11 cellular contexts compared by ENCODE assay signal in the genomic region with DNA sequence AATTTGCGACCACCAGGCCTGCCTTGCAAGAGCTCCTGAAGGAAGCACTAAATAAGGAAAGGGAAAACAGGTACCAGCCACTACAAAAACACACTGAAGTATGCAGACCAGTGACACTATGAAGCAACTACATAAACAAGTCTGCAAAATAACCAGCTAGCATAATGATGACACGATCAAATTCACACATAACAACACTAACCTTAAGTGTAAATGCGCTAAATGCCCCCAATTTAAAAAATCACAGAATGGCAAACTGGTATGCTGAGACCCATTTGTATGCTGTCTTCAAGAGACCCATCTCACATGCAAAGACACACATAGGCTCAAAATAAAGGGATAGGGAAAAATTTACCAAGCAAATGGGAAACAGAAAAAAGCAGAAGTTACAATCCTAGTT. TPM values are rescaled to one million over a fixed set of nuclear protein-coding genes. Genes with fewer than 3 reads are reported as not detected.
DNase-seq lines count a peak whose midpoint lies in the region; ATAC-seq and TF ChIP-seq lines count a peak whose summit lies in the region.
"Not testable (repeated sequence)": the region's sequence is repeated elsewhere in the genome, so short reads cannot be mapped to it uniquely, and the experiment has no call there.
"Had no signal": no experiment of that assay in that cellular context is flagged by ENCODE, and none has a peak within 500 bp of the region (broad histone marks: within the 10 kb centered on the region; RNA-seq: fewer than 3 reads in every experiment).

No MANE protein-coding gene starts in this region.

- not testable (repeated sequence) for H3K27me3 ChIP-seq in CD4-positive, alpha-beta T cell (ENCODE audit: control insufficient read depth, insufficient read depth, low read length)

- H3K4me1 Mint-ChIP-seq in CD4-positive, alpha-beta T cell (ENCODE audit: low read depth): peaks cover 68% of the 10 kb centered on the region
- peaks cover 38% of the 10 kb centered on the region for H3K4me1 Mint-ChIP-seq in T-helper 1 cell treated with Interleukin-12 subunit alpha and Interleukin-12 subunit beta and Interleukin-4 antibody, amounts not matched to agents 30 μg/mL and 1 μg/mL, for 36 hours (ENCODE audit: low read depth)
- peaks cover 60% of the 10 kb centered on the region for H3K4me1 Mint-ChIP-seq in activated CD4-positive, alpha-beta memory T cell treated with anti-CD3 and anti-CD28 coated beads, Interleukin-2, amount 10 ng/mL, durations not matched to agents 7 days and 5 days
- peaks cover 53% of the 10 kb centered on the region for H3K4me1 Mint-ChIP-seq in activated T-helper 17 cell treated with anti-CD3 and anti-CD28 coated beads, Interleukin-2, amount 50 U/mL, for 72 hours
- peaks cover 37% of the 10 kb centered on the region for H3K4me1 Mint-ChIP-seq in activated naive CD8-positive, alpha-beta T cell treated with anti-CD3 and anti-CD28 coated beads, Interleukin-2, amount 10 ng/mL, durations not matched to agents 7 days and 5 days
- peaks cover 46 to 47% of the 10 kb centered on the region in 2 donors for H3K4me1 Mint-ChIP-seq in immature natural killer cell
- H3K4me1 Mint-ChIP-seq in stimulated activated memory B cell treated with anti-CD40 and anti-IgM and Interleukin-4, amounts not matched to agents 10 μg/mL and 1 μg/mL and 100 μg/mL, for 72 hours: peaks cover 46% of the 10 kb centered on the region

- not testable (repeated sequence) for DNase-seq in CD4-positive, alpha-beta T cell; activated CD4-positive, alpha-beta memory T cell treated with anti-CD3 and anti-CD28 coated beads, Interleukin-2, amount 10 ng/mL, durations not matched to agents 7 days and 5 days; activated naive CD8-positive, alpha-beta T cell treated with anti-CD3 and anti-CD28 coated beads, Interleukin-2, amount 10 ng/mL, durations not matched to agents 7 days and 5 days; immature natural killer cell

- not testable (repeated sequence) for H3K9me3 Mint-ChIP-seq in CD4-positive, alpha-beta T cell; activated T-helper 17 cell treated with anti-CD3 and anti-CD28 coated beads, Interleukin-2, amount 50 U/mL, for 72 hours; stimulated activated memory B cell treated with anti-CD40 and anti-IgM and Interleukin-4, amounts not matched to agents 10 μg/mL and 1 μg/mL and 100 μg/mL, for 72 hours
- peaks cover 30% of the 10 kb centered on the region for H3K9me3 Mint-ChIP-seq in T-helper 1 cell treated with Interleukin-12 subunit alpha and Interleukin-12 subunit beta and Interleukin-4 antibody, amounts not matched to agents 30 μg/mL and 1 μg/mL, for 36 hours
- peaks cover 12% of the 10 kb centered on the region for H3K9me3 Mint-ChIP-seq in activated CD4-positive, alpha-beta memory T cell treated with anti-CD3 and anti-CD28 coated beads, Interleukin-2, amount 10 ng/mL, durations not matched to agents 7 days and 5 days
- peaks cover 14% of the 10 kb centered on the region for H3K9me3 Mint-ChIP-seq in activated naive CD8-positive, alpha-beta T cell treated with anti-CD3 and anti-CD28 coated beads, Interleukin-2, amount 10 ng/mL, durations not matched to agents 7 days and 5 days
- peaks cover 2 to 13% (median 7%) of the 10 kb centered on the region in 6 donors for H3K9me3 Mint-ChIP-seq in immature natural killer cell

- CTCF ChIA-PET in CD4-positive, alpha-beta T cell (lab: Charles Lee): interaction anchor here (0.9 to 1.9 kb wide), 4 partner anchors 20 to 47 kb away, joined by 4 to 6 read pairs (median 6); partner anchors contain the start of gene CD84
- CTCF ChIA-PET in activated CD4-positive, alpha-beta memory T cell treated with anti-CD3 and anti-CD28 coated beads, Interleukin-2, amount 10 ng/mL, durations not matched to agents 7 days and 5 days (lab: Charles Lee): interaction anchor here (0.9 to 3.6 kb wide), 8 partner anchors 9 to 130 kb away, joined by 3 to 14 read pairs (median 4); no protein-coding TSS in a partner anchor

- not testable (repeated sequence) for TF ChIP-seq CTCF in CD4-positive, alpha-beta T cell (IDR thresholded peaks at IDR 0.05)

- peak overlapping the region; percentile 70 for H3K4me3 Mint-ChIP-seq in CD4-positive, alpha-beta T cell
- peak overlapping the region; percentile 56 for H3K4me3 Mint-ChIP-seq in T-helper 1 cell treated with Interleukin-12 subunit alpha and Interleukin-12 subunit beta and Interleukin-4 antibody, amounts not matched to agents 30 μg/mL and 1 μg/mL, for 36 hours
- H3K4me3 Mint-ChIP-seq in activated CD4-positive, alpha-beta memory T cell treated with anti-CD3 and anti-CD28 coated beads, Interleukin-2, amount 10 ng/mL, durations not matched to agents 7 days and 5 days: peak overlapping the region; percentile 66
- H3K4me3 Mint-ChIP-seq in activated T-helper 17 cell treated with anti-CD3 and anti-CD28 coated beads, Interleukin-2, amount 50 U/mL, for 72 hours: peak overlapping the region; percentile 93
- peak overlapping the region; percentile 62 for H3K4me3 Mint-ChIP-seq in activated naive CD8-positive, alpha-beta T cell treated with anti-CD3 and anti-CD28 coated beads, Interleukin-2, amount 10 ng/mL, durations not matched to agents 7 days and 5 days
- H3K4me3 Mint-ChIP-seq in immature natural killer cell: peak overlapping the region; percentile 11 to 79 (median 62)
- H3K4me3 Mint-ChIP-seq in stimulated activated memory B cell treated with anti-CD40 and anti-IgM and Interleukin-4, amounts not matched to agents 10 μg/mL and 1 μg/mL and 100 μg/mL, for 72 hours: not testable (repeated sequence)

- not testable (repeated sequence) for H3K27ac ChIP-seq in CD4-positive, alpha-beta T cell (ENCODE audit: low read depth, low read length)
- H3K27ac ChIP-seq in KOPT-K1 (ENCODE audit: low read depth, low read length, poor library complexity, severe bottlenecking): peak overlapping the region; percentile 48

- not testable (repeated sequence) for H3K27me3 Mint-ChIP-seq in CD4-positive, alpha-beta T cell; T-helper 1 cell treated with Interleukin-12 subunit alpha and Interleukin-12 subunit beta and Interleukin-4 antibody, amounts not matched to agents 30 μg/mL and 1 μg/mL, for 36 hours (ENCODE audit: low read depth); activated CD4-positive, alpha-beta memory T cell treated with anti-CD3 and anti-CD28 coated beads, Interleukin-2, amount 10 ng/mL, durations not matched to agents 7 days and 5 days; activated T-helper 17 cell treated with anti-CD3 and anti-CD28 coated beads, Interleukin-2, amount 50 U/mL, for 72 hours; activated naive CD8-positive, alpha-beta T cell treated with anti-CD3 and anti-CD28 coated beads, Interleukin-2, amount 10 ng/mL, durations not matched to agents 7 days and 5 days; immature natural killer cell (ENCODE audit: low read depth in 3 of 3); stimulated activated memory B cell treated with anti-CD40 and anti-IgM and Interleukin-4, amounts not matched to agents 10 μg/mL and 1 μg/mL and 100 μg/mL, for 72 hours

- H3K36me3 ChIP-seq in KOPT-K1 (ENCODE audit: insufficient read depth, low read length): peaks cover 19% of the 10 kb centered on the region

- POLR2A ChIA-PET in CD4-positive, alpha-beta T cell (lab: Charles Lee): interaction anchor here (1.5 to 12.1 kb wide), 3 partner anchors 9 to 19 kb away, joined by 4 to 189 read pairs (median 12); partner anchors contain the start of gene CD84
- POLR2A ChIA-PET in activated CD4-positive, alpha-beta memory T cell treated with anti-CD3 and anti-CD28 coated beads, Interleukin-2, amount 10 ng/mL, durations not matched to agents 7 days and 5 days (lab: Charles Lee): interaction anchor here (0.5 to 16.8 kb wide), 9 partner anchors 9 to 269 kb away, joined by 3 to 203 read pairs (median 4); partner anchors contain the start of genes CD84 and SLAMF6
- POLR2A ChIA-PET in activated naive CD8-positive, alpha-beta T cell treated with anti-CD3 and anti-CD28 coated beads, Interleukin-2, amount 10 ng/mL, durations not matched to agents 7 days and 5 days (lab: Charles Lee): interaction anchor here (1.3 to 2.0 kb wide), 3 partner anchors 9 to 19 kb away, joined by 3 to 5 read pairs (median 5); no protein-coding TSS in a partner anchor

- H3K9me3 ChIP-seq in CD4-positive, alpha-beta T cell (ENCODE audit: control insufficient read depth, low read length): not testable (repeated sequence)
- H3K9me3 ChIP-seq in KOPT-K1 (ENCODE audit: insufficient read depth, low read length, poor library complexity, severe bottlenecking): peaks cover 20% of the 10 kb centered on the region

- H3K27ac Mint-ChIP-seq in CD4-positive, alpha-beta T cell: peak overlapping the region; percentile 83
- H3K27ac Mint-ChIP-seq in T-helper 1 cell treated with Interleukin-12 subunit alpha and Interleukin-12 subunit beta and Interleukin-4 antibody, amounts not matched to agents 30 μg/mL and 1 μg/mL, for 36 hours: peak overlapping the region; percentile 4
- H3K27ac Mint-ChIP-seq in activated CD4-positive, alpha-beta memory T cell treated with anti-CD3 and anti-CD28 coated beads, Interleukin-2, amount 10 ng/mL, durations not matched to agents 7 days and 5 days: peak overlapping the region; percentile 80
- peak overlapping the region; percentile 92 for H3K27ac Mint-ChIP-seq in activated T-helper 17 cell treated with anti-CD3 and anti-CD28 coated beads, Interleukin-2, amount 50 U/mL, for 72 hours
- peak overlapping the region; percentile 80 for H3K27ac Mint-ChIP-seq in activated naive CD8-positive, alpha-beta T cell treated with anti-CD3 and anti-CD28 coated beads, Interleukin-2, amount 10 ng/mL, durations not matched to agents 7 days and 5 days
- peak overlapping the region; percentile 64 to 90 (median 80) for H3K27ac Mint-ChIP-seq in immature natural killer cell
- peak overlapping the region; percentile 62 for H3K27ac Mint-ChIP-seq in stimulated activated memory B cell treated with anti-CD40 and anti-IgM and Interleukin-4, amounts not matched to agents 10 μg/mL and 1 μg/mL and 100 μg/mL, for 72 hours

- intact Hi-C loops in CD4-positive, alpha-beta T cell (cut with DNase I, micrococcal nuclease): not testable (repeated sequence)

- H3K36me3 Mint-ChIP-seq in CD4-positive, alpha-beta T cell (ENCODE audit: low read depth): peaks cover 73% of the 10 kb centered on the region
- peaks cover 38% of the 10 kb centered on the region for H3K36me3 Mint-ChIP-seq in T-helper 1 cell treated with Interleukin-12 subunit alpha and Interleukin-12 subunit beta and Interleukin-4 antibody, amounts not matched to agents 30 μg/mL and 1 μg/mL, for 36 hours (ENCODE audit: low read depth)
- peaks cover 54% of the 10 kb centered on the region for H3K36me3 Mint-ChIP-seq in activated CD4-positive, alpha-beta memory T cell treated with anti-CD3 and anti-CD28 coated beads, Interleukin-2, amount 10 ng/mL, durations not matched to agents 7 days and 5 days (ENCODE audit: low read depth)
- H3K36me3 Mint-ChIP-seq in activated T-helper 17 cell treated with anti-CD3 and anti-CD28 coated beads, Interleukin-2, amount 50 U/mL, for 72 hours (ENCODE audit: low read depth): peaks cover 66% of the 10 kb centered on the region
- H3K36me3 Mint-ChIP-seq in activated naive CD8-positive, alpha-beta T cell treated with anti-CD3 and anti-CD28 coated beads, Interleukin-2, amount 10 ng/mL, durations not matched to agents 7 days and 5 days: peaks cover 62% of the 10 kb centered on the region
- H3K36me3 Mint-ChIP-seq in immature natural killer cell: peaks cover 9 to 23% (median 19%) of the 10 kb centered on the region in 3 donors
- peaks cover 72% of the 10 kb centered on the region for H3K36me3 Mint-ChIP-seq in stimulated activated memory B cell treated with anti-CD40 and anti-IgM and Interleukin-4, amounts not matched to agents 10 μg/mL and 1 μg/mL and 100 μg/mL, for 72 hours

- not testable (repeated sequence) for ATAC-seq in CD4-positive, alpha-beta T cell (ENCODE audit: poor library complexity); activated T-helper 17 cell treated with anti-CD3 and anti-CD28 coated beads, Interleukin-2, amount 50 U/mL, for 72 hours (replicated peaks); activated naive CD8-positive, alpha-beta T cell treated with anti-CD3 and anti-CD28 coated beads, Interleukin-2, amount 10 ng/mL, durations not matched to agents 7 days and 5 days (ENCODE audit: low read depth); stimulated activated memory B cell treated with anti-CD40 and anti-IgM and Interleukin-4, amounts not matched to agents 10 μg/mL and 1 μg/mL and 100 μg/mL, for 72 hours

RNA-seq across cellular contexts. Expression of gene CD84, which starts 19.9 kb away (rescaled TPM):
- 10 to 100 TPM; 32.7 to 36.9 TPM for total RNA-seq in CD4-positive, alpha-beta T cell
- 10 to 100 TPM; 21.6 to 23.3 TPM for total RNA-seq in activated CD4-positive, alpha-beta memory T cell treated with anti-CD3 and anti-CD28 coated beads, Interleukin-2, amount 10 ng/mL, durations not matched to agents 7 days and 5 days
- total RNA-seq in activated T-helper 17 cell treated with anti-CD3 and anti-CD28 coated beads, Interleukin-2, amount 50 U/mL, for 72 hours: 10 to 100 TPM; 15.7 to 37.3 TPM
- 10 to 100 TPM; 58.5 to 66.8 TPM for total RNA-seq in activated naive CD8-positive, alpha-beta T cell treated with anti-CD3 and anti-CD28 coated beads, Interleukin-2, amount 10 ng/mL, durations not matched to agents 7 days and 5 days
- polyA plus RNA-seq in immature natural killer cell: 1 to 10 TPM; 2.1 to 3.9 (median 3.0) TPM
- total RNA-seq: G401, RPMI7951 had no signal
- polyA plus RNA-seq: BJ had no signal

RNA-seq across cellular contexts. Expression of gene SLAMF6, which starts 36.4 kb away (rescaled TPM):
- total RNA-seq in CD4-positive, alpha-beta T cell: 1 to 10 TPM; 6.3 to 7.3 TPM
- 10 to 100 TPM; 32.0 to 33.8 TPM for total RNA-seq in activated CD4-positive, alpha-beta memory T cell treated with anti-CD3 and anti-CD28 coated beads, Interleukin-2, amount 10 ng/mL, durations not matched to agents 7 days and 5 days
- 10 to 100 TPM; 17.4 to 28.6 TPM for total RNA-seq in activated T-helper 17 cell treated with anti-CD3 and anti-CD28 coated beads, Interleukin-2, amount 50 U/mL, for 72 hours
- 10 to 100 TPM; 43.0 to 48.1 TPM for total RNA-seq in activated naive CD8-positive, alpha-beta T cell treated with anti-CD3 and anti-CD28 coated beads, Interleukin-2, amount 10 ng/mL, durations not matched to agents 7 days and 5 days
- 100 to 1,000 TPM; 105 to 210 (median 125) TPM for polyA plus RNA-seq in immature natural killer cell
- total RNA-seq: G401, RPMI7951 had no signal
- polyA plus RNA-seq: BJ had no signal

Comparison
In these comparisons a context has a peak if more than half of its experiments do, and no peak if none do; other contexts are left out.
1. H3K27ac Mint-ChIP-seq: peak in every context shown above with its lines; median percentile 92 in activated T-helper 17 cell treated with anti-CD3 and anti-CD28 coated beads, Interleukin-2, amount 50 U/mL, for 72 hours; 83 in CD4-positive, alpha-beta T cell; 80 in activated CD4-positive, alpha-beta memory T cell treated with anti-CD3 and anti-CD28 coated beads, Interleukin-2, amount 10 ng/mL, durations not matched to agents 7 days and 5 days; 80 in activated naive CD8-positive, alpha-beta T cell treated with anti-CD3 and anti-CD28 coated beads, Interleukin-2, amount 10 ng/mL, durations not matched to agents 7 days and 5 days; 80 in immature natural killer cell; 62 in stimulated activated memory B cell treated with anti-CD40 and anti-IgM and Interleukin-4, amounts not matched to agents 10 μg/mL and 1 μg/mL and 100 μg/mL, for 72 hours; 4 in T-helper 1 cell treated with Interleukin-12 subunit alpha and Interleukin-12 subunit beta and Interleukin-4 antibody, amounts not matched to agents 30 μg/mL and 1 μg/mL, for 36 hours.